Comparison of ENCODE assay signal across 8 cellular contexts in genomic region chr17:35022536-35023063, GRCh38. TPM values are rescaled to one million over a fixed set of nuclear protein-coding genes. Genes with fewer than 3 reads are reported as not detected.
DNase-seq lines count a peak whose midpoint lies in the region; ATAC-seq and TF ChIP-seq lines count a peak whose summit lies in the region.

No MANE protein-coding gene starts in this region.

- peak; percentile 94 for ATAC-seq in left lobe of liver
- no peak for ATAC-seq in GM18868 (IDR thresholded peaks at IDR 0.05; ENCODE audit: unreplicated experiment)
- no peak for ATAC-seq in GM18873 (IDR thresholded peaks at IDR 0.05; ENCODE audit: low FRiP score, unreplicated experiment)

- no peaks in the 10 kb centered on the region for H3K9me3 ChIP-seq in DOHH2 (ENCODE audit: control insufficient read depth, insufficient read depth, low read length)
- no peaks in the 10 kb centered on the region for H3K9me3 ChIP-seq in KOPT-K1 (ENCODE audit: insufficient read depth, low read length, poor library complexity, severe bottlenecking)

- H3K9me2 ChIP-seq in DOHH2 (replicated peaks; ENCODE audit: control insufficient read depth, low read length): no peaks in the 10 kb centered on the region

- H3K79me2 ChIP-seq in DOHH2 (ENCODE audit: control insufficient read depth, low read length): no peaks in the 10 kb centered on the region

- H3K36me3 ChIP-seq in DOHH2 (ENCODE audit: control insufficient read depth, low read length) (no peaks in the 10 kb centered on the region), KOPT-K1 (ENCODE audit: insufficient read depth, low read length) (no peaks in the 10 kb centered on the region)

- H3K27ac ChIP-seq in DOHH2 (ENCODE audit: low read depth, low read length): no peak overlapping the region
- H3K27ac ChIP-seq in KOPT-K1 (ENCODE audit: low read depth, low read length, poor library complexity, severe bottlenecking): peak overlapping the region; percentile 62
- H3K27ac ChIP-seq in caudate nucleus (ENCODE audit: low read depth, low read length): peak overlapping the region; percentile 84

- no peaks in the 10 kb centered on the region for H4K20me1 ChIP-seq in DOHH2 (ENCODE audit: control insufficient read depth, insufficient read depth, low read depth, low read length)

- H3K4me2 ChIP-seq in DOHH2 (ENCODE audit: low read length): peak overlapping the region; percentile 42

- H3K4me1 ChIP-seq in DOHH2 (ENCODE audit: control insufficient read depth, low read length): peaks cover 10% of the 10 kb centered on the region

- TF ChIP-seq CTCF in DOHH2 (IDR thresholded peaks at IDR 0.05; ENCODE audit: low read depth, low read length, poor library complexity, severe bottlenecking): no peak

- H3K27me3 ChIP-seq in DOHH2 (ENCODE audit: control insufficient read depth, low read length): no peaks in the 10 kb centered on the region

- H3K4me3 ChIP-seq in DOHH2 (ENCODE audit: low read length): peak overlapping the region; percentile 11; the same call in 1 of the 2 replicates

- DNase-seq in activated CD4-positive, CD25-positive, alpha-beta regulatory T cell treated with anti-CD3 and anti-CD28 coated beads, Interleukin-2, amount 50 U/mL, for 72 hours: peak; percentile 71
- peak in 59 of 61 donors; percentile 49 to 96 (median 82) for DNase-seq in caudate nucleus (lab: John Stamatoyannopoulos, UW)
- DNase-seq in left lobe of liver (ENCODE audit: low spot score): peak; percentile 68
- peak; percentile 58 to 65 for DNase-seq in stimulated activated CD4-positive, alpha-beta T cell treated with anti-CD3 and anti-CD28 coated beads, Interleukin-2, amount 100 ng/mL, for 48 hours

- no peaks in the 10 kb centered on the region for H3F3A ChIP-seq in DOHH2 (ENCODE audit: control insufficient read depth, insufficient read depth)

RNA-seq across cellular contexts. Expression of gene RFFL, which starts 40.9 kb away (rescaled TPM):
- total RNA-seq in left lobe of liver: 36.5 TPM

RNA-seq across cellular contexts. Expression of gene LIG3, which starts 42.3 kb away (rescaled TPM):
- total RNA-seq in left lobe of liver: 16.3 TPM
